Comparison of ENCODE assay signal across 19 cellular contexts in the genomic region with DNA sequence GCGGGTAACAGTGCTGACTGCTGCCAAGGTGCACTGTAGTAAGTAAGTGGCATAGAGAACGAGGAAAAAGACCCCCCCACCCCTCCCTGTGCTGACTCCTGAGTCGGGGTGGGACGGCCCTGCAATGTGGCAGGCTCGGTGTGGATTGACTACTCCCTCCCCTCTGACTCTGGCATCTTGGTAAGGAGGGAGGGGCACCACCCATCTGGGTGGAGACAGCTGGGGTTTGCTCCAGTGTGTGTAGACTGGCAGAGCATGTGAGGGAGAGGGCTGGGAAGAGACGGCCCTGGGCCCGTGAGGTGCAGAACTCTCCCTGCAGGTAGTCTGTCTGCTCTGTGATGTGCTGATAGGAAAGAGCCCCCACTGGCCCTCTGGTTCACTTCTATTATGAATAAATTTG. TPM values are rescaled to one million over a fixed set of nuclear protein-coding genes. Genes with fewer than 3 reads are reported as not detected.
DNase-seq lines count a peak whose midpoint lies in the region; ATAC-seq, FAIRE-seq and TF ChIP-seq lines count a peak whose summit lies in the region.
"Had no signal": no experiment of that assay in that cellular context is flagged by ENCODE, and none has a peak within 500 bp of the region (broad histone marks: within the 10 kb centered on the region; RNA-seq: fewer than 3 reads in every experiment).

No MANE protein-coding gene starts in this region.

- in situ Hi-C loops in HepG2 (cut with HindIII; ENCODE audit: extremely low pct_ligation_motif_present, low pct_unique_long_range_greater_than_20kb) (no loop called here), GM13977 (cut with MboI; ENCODE audit: low pct_unique_long_range_greater_than_20kb, low sequenced_read_pairs, unreplicated experiment) (no loop called here)

- peak overlapping the region in 7 of 11 experiments; percentile 68 to 90 (median 81); a peak in 14 of 22 replicates for H3K4me2 ChIP-seq in BLaER1 treated with 17β-estradiol and CSF1 and Interleukin-3, amounts not matched to agents 10 nM and 100 nM
- H3K4me2 ChIP-seq in HepG2 (ENCODE audit: low read depth, low read length): no peak overlapping the region

- peaks cover 37 to 65% (median 48%) of the 10 kb centered on the region in 11 experiments for H3K36me3 ChIP-seq in BLaER1 treated with 17β-estradiol and CSF1 and Interleukin-3, amounts not matched to agents 10 nM and 100 nM
- peaks cover 0 to 50% (median 0%) of the 10 kb centered on the region in 3 donors for H3K36me3 ChIP-seq in Peyer's patch
- peaks cover 13 to 34% of the 10 kb centered on the region in 2 experiments; a peak in 4 of 5 replicates for H3K36me3 ChIP-seq in HepG2 (replicated peaks in 1 of 2; ENCODE audit: control insufficient read depth in 1 of 2, insufficient read depth in 2 of 2, low read length in 2 of 2)

- H3K79me2 ChIP-seq in HepG2 (ENCODE audit: insufficient read depth, low read length): no peaks in the 10 kb centered on the region

- WGBS in HepG2 (ENCODE audit: low lambda C conversion rate): 94% methylated on average over 7 of the region's 7 CpGs

- BruUV-seq in HepG2 (replicated peaks; lab: Mats Ljungman, UMichigan): no TSS peak

- H3K9ac ChIP-seq in BLaER1 treated with 17β-estradiol and CSF1 and Interleukin-3, amounts not matched to agents 10 nM and 100 nM: peak overlapping the region in 1 of 11 experiments; percentile 2; a peak in 1 of 22 replicates
- no peak overlapping the region for H3K9ac ChIP-seq in HepG2 (ENCODE audit: insufficient read depth, low read depth, low read length)

- POLR2A ChIA-PET in HepG2 (lab: Yijun Ruan, JAX): no interaction called here

- peaks cover 11 to 36% (median 26%) of the 10 kb centered on the region in 10 experiments; a peak in 18 of 20 replicates for H3K4me1 ChIP-seq in BLaER1 treated with 17β-estradiol and CSF1 and Interleukin-3, amounts not matched to agents 10 nM and 100 nM
- H3K4me1 ChIP-seq in Peyer's patch (no peaks in the 10 kb centered on the region), HepG2 (ENCODE audit: insufficient read depth, low read length) (no peaks in the 10 kb centered on the region)
- H3K4me1 ChIP-seq: right atrium auricular region, transverse colon had no signal

- CTCF ChIA-PET in HepG2 (lab: Yijun Ruan, JAX; ENCODE audit: low intra/inter-chr PET ratio, low total read pairs): no interaction called here

- TF ChIP-seq EP300 in HepG2 (IDR thresholded peaks at IDR 0.05; ENCODE audit: low read depth in 2 of 2, low read length in 2 of 2) (no peak), HepG2 (CRISPR knock-in tag; IDR thresholded peaks at IDR 0.05; ENCODE audit: borderline replicate concordance) (no peak)

- H4K20me1 ChIP-seq in BLaER1 treated with 17β-estradiol and CSF1 and Interleukin-3, amounts not matched to agents 10 nM and 100 nM: peaks cover 0 to 6% (median 0%) of the 10 kb centered on the region in 11 experiments; a peak in 3 of 22 replicates
- H4K20me1 ChIP-seq in HepG2 (ENCODE audit: insufficient read depth, low read length): no peaks in the 10 kb centered on the region

- H3K27me3 ChIP-seq in BLaER1 treated with 17β-estradiol and CSF1 and Interleukin-3, amounts not matched to agents 10 nM and 100 nM: no peaks in the 10 kb centered on the region
- H3K27me3 ChIP-seq in Peyer's patch (no peaks in the 10 kb centered on the region), HepG2 (ENCODE audit: control insufficient read depth in 1 of 2, insufficient read depth in 2 of 2, low read length in 2 of 2) (no peaks in the 10 kb centered on the region)
- H3K27me3 ChIP-seq: right atrium auricular region, transverse colon had no signal

- peak; percentile 37 for DNase-seq in NCI-H2227 (lab: John Stamatoyannopoulos, UW; ENCODE audit: unreplicated experiment)
- no peak for DNase-seq in NCI-H2227 treated with DMSO at 0.1 percent for 48 hours (lab: John Stamatoyannopoulos, UW)
- peak in 2 of 3 donors; percentile 29 to 38 for DNase-seq in Peyer's patch
- DNase-seq in HepG2 (ENCODE audit: low spot score): no peak
- DNase-seq in NCI-H1436 treated with DMSO at 0.1 percent for 48 hours (lab: John Stamatoyannopoulos, UW): no peak
- no peak for DNase-seq in GM13977 (ENCODE audit: low spot score)
- DNase-seq: dermis blood vessel endothelial cell; GOT3; IMR-90; left cardiac atrium; NCI-H2029; NCI-H524 treated with DMSO at 0.1 percent for 48 hours; SHP77; stimulated activated naive B cell treated with anti-CD40 and anti-IgM and Interleukin-4, amounts not matched to agents 10 μg/mL and 1 μg/mL and 100 μg/mL, for 72 hours; transverse colon had no signal

- H3K9me3 ChIP-seq in BLaER1 treated with 17β-estradiol and CSF1 and Interleukin-3, amounts not matched to agents 10 nM and 100 nM (replicated peaks in 1 of 11): peaks cover 0 to 14% (median 6%) of the 10 kb centered on the region in 11 experiments; a peak in 5 of 22 replicates
- H3K9me3 ChIP-seq in Peyer's patch (peaks cover 0 to 6% (median 0%) of the 10 kb centered on the region in 4 donors), HepG2 (ENCODE audit: low read length) (no peaks in the 10 kb centered on the region)
- H3K9me3 ChIP-seq: right atrium auricular region, transverse colon had no signal

- no peak for TF ChIP-seq RAD21 in HepG2 (CRISPR knock-in tag; IDR thresholded peaks at IDR 0.05)

- H3K4me3 ChIP-seq in BLaER1 treated with 17β-estradiol and CSF1 and Interleukin-3, amounts not matched to agents 10 nM and 100 nM: no peak overlapping the region
- H3K4me3 ChIP-seq in Peyer's patch: no peak overlapping the region
- no peak overlapping the region for H3K4me3 ChIP-seq in HepG2 (replicated peaks in 1 of 3; ENCODE audit: insufficient read depth in 1 of 3, low read depth in 2 of 3, low read length in 3 of 3)
- H3K4me3 ChIP-seq: right atrium auricular region, transverse colon had no signal

- ATAC-seq in HepG2: no peak
- ATAC-seq in HG02610 (IDR thresholded peaks at IDR 0.05; ENCODE audit: unreplicated experiment): no peak
- ATAC-seq: stimulated activated naive B cell treated with anti-CD40 and anti-IgM and Interleukin-4, amounts not matched to agents 10 μg/mL and 1 μg/mL and 100 μg/mL, for 72 hours had no signal

- no peak overlapping the region for H2AFZ ChIP-seq in HepG2 (ENCODE audit: low read length)

- intact Hi-C loops in HepG2 (cut with micrococcal nuclease; ENCODE audit: unreplicated experiment): no loop called here

- H3K27ac ChIP-seq in BLaER1 treated with 17β-estradiol and CSF1 and Interleukin-3, amounts not matched to agents 10 nM and 100 nM: no peak overlapping the region
- H3K27ac ChIP-seq in Peyer's patch (no peak overlapping the region), HepG2 (ENCODE audit: extremely low read length, insufficient read depth, low read length) (no peak overlapping the region)
- H3K27ac ChIP-seq: right atrium auricular region, transverse colon had no signal

- TF ChIP-seq CTCF in Peyer's patch (IDR thresholded peaks at IDR 0.05) (no peak), HepG2 (CRISPR knock-in tag; IDR thresholded peaks at IDR 0.05) (no peak), GM13977 (IDR thresholded peaks at IDR 0.05; ENCODE audit: extremely low read depth, insufficient read depth, missing control alignments) (no peak)

- FAIRE-seq in HepG2 (lab: Jason Lieb, UNC): no peak
- FAIRE-seq: frontal cortex had no signal

- no peak for TF ChIP-seq POLR2A in Peyer's patch (IDR thresholded peaks at IDR 0.05)
- no peak for TF ChIP-seq POLR2A in HepG2 (IDR thresholded peaks at IDR 0.05; ENCODE audit: insufficient read depth in 1 of 2, low read depth in 2 of 2, low read length in 2 of 2)

TF ChIP-seq in HepG2, 621 proteins besides CTCF, POLR2A, EP300 and RAD21:
- TF ChIP-seq SIN3B (IDR thresholded peaks at IDR 0.05; ENCODE audit: low read length) (no peak), RBM22 (optimal IDR thresholded peaks at IDR 0.05; ENCODE audit: low read length) (peak; percentile 26)
TF ChIP-seq in HepG2: peak in this region for 1.

RNA-seq across cellular contexts. Expression of a gene that starts 31.0 kb away (rescaled TPM):
- 10 to 100 TPM in 1 of 4 donors, 1 to 10 TPM in 3; 2.0 to 13.2 (median 3.7) TPM for total RNA-seq in Peyer's patch
- total RNA-seq in HepG2 (2016; rRNA removed; fragmentation: Illumina TruSeq; extraction: Trizol): not detected in 2 replicates
- total RNA-seq in HepG2 (2016; cell fraction: cytosol; rRNA removed; fragmentation: Illumina TruSeq; extraction: Trizol; ENCODE audit: low read depth): not detected in 2 replicates
- total RNA-seq in HepG2 (2016; cell fraction: insoluble cytoplasmic fraction; rRNA removed; fragmentation: Illumina TruSeq; extraction: Trizol): not detected in 2 replicates
- not detected in 2 replicates for total RNA-seq in HepG2 (2016; cell fraction: membrane; rRNA removed; fragmentation: Illumina TruSeq; extraction: Trizol)
- not detected in 2 replicates for total RNA-seq in HepG2 (2016; cell fraction: nucleus; rRNA removed; fragmentation: Illumina TruSeq; extraction: Trizol)
- not detected in 2 replicates for polyA plus RNA-seq in HepG2 (2011; rRNA removed)
- not detected in 2 replicates for polyA plus RNA-seq in HepG2 (2011; cell fraction: cytosol; rRNA removed)
- not detected in 2 replicates for polyA plus RNA-seq in HepG2 (2011; cell fraction: nucleus; rRNA removed)
- polyA plus RNA-seq in HepG2 (2012): not detected in 2 replicates
- not detected in 2 replicates for polyA plus RNA-seq in HepG2 (2016; cell fraction: cytosol; fragmentation: Illumina TruSeq; extraction: Trizol; ENCODE audit: low read depth)
- polyA plus RNA-seq in HepG2 (2016; cell fraction: insoluble cytoplasmic fraction; fragmentation: Illumina TruSeq; extraction: Trizol; ENCODE audit: low read depth): not detected in 2 replicates
- not detected in 2 replicates for polyA plus RNA-seq in HepG2 (2016; cell fraction: membrane; fragmentation: Illumina TruSeq; extraction: Trizol; ENCODE audit: low read depth)
- not detected in 2 replicates for polyA plus RNA-seq in HepG2 (2016; cell fraction: nucleus; fragmentation: Illumina TruSeq; extraction: Trizol; ENCODE audit: insufficient read depth, low read depth)
- not detected in 2 replicates for polyA minus RNA-seq in HepG2 (2011; rRNA and poly(A)+ RNA removed; ENCODE audit: low replicate concordance)
- not detected in 2 replicates for polyA minus RNA-seq in HepG2 (2011; cell fraction: cytosol; rRNA and poly(A)+ RNA removed)
- not detected in 2 replicates for polyA minus RNA-seq in HepG2 (2011; cell fraction: nucleus; rRNA and poly(A)+ RNA removed)
- total RNA-seq: dermis blood vessel endothelial cell had no signal

Comparison
In these comparisons a context has a peak if more than half of its experiments do, and no peak if none do; other contexts are left out.
1. DNase-seq: peak in NCI-H2227 (single experiment) and Peyer's patch (2 of 3); none in NCI-H2227 treated with DMSO at 0.1 percent for 48 hours (single experiment), HepG2 (single experiment), NCI-H1436 treated with DMSO at 0.1 percent for 48 hours (single experiment) and GM13977 (single experiment).